23 cellular contexts compared by ENCODE assay signal in genomic region chr3:6516143-6516542, GRCh38.
"Had no signal": no experiment of that assay in that cellular context is flagged by ENCODE, and none has a peak within 500 bp of the region (broad histone marks: within the 10 kb centered on the region; RNA-seq: fewer than 3 reads in every experiment).

No MANE protein-coding gene starts in this region.

- H3K4me1 Mint-ChIP-seq: naive thymus-derived CD4-positive, alpha-beta T cell; stimulated activated memory B cell treated with anti-CD40 and anti-IgM and Interleukin-4, amounts not matched to agents 10 μg/mL and 1 μg/mL and 100 μg/mL, for 72 hours; stimulated activated naive CD8-positive, alpha-beta T cell treated with anti-CD3 and anti-CD28 coated beads, Interleukin-15, amount 100 ng/mL, for 72 hours had no signal

- H3K27ac ChIP-seq: left ventricle myocardium inferior, ovary, right atrium auricular region, right lobe of liver, transverse colon, upper lobe of left lung, vagina had no signal

- H3K27me3 ChIP-seq: ovary, right atrium auricular region, right lobe of liver, transverse colon, upper lobe of left lung, vagina had no signal

- H3K4me1 ChIP-seq: left ventricle myocardium inferior, right atrium auricular region, right lobe of liver, transverse colon, upper lobe of left lung, vagina had no signal

- H3K9me3 Mint-ChIP-seq: stimulated activated memory B cell treated with anti-CD40 and anti-IgM and Interleukin-4, amounts not matched to agents 10 μg/mL and 1 μg/mL and 100 μg/mL, for 72 hours had no signal

- ATAC-seq: mucosa of descending colon; naive thymus-derived CD4-positive, alpha-beta T cell; natural killer cell treated with Interleukin-12 subunit alpha and Interleukin-12 subunit beta and Interleukin-15 and Interleukin-18, amount 100 ng/mL, for 72 hours; right lobe of liver; stimulated activated memory B cell treated with anti-CD40 and anti-IgM and Interleukin-4, amounts not matched to agents 10 μg/mL and 1 μg/mL and 100 μg/mL, for 72 hours; stimulated activated naive CD8-positive, alpha-beta T cell treated with anti-CD3 and anti-CD28 coated beads, Interleukin-15, amount 100 ng/mL, for 72 hours had no signal

- H3K27ac Mint-ChIP-seq: naive thymus-derived CD4-positive, alpha-beta T cell; natural killer cell treated with Interleukin-12 subunit alpha and Interleukin-12 subunit beta and Interleukin-15 and Interleukin-18, amount 100 ng/mL, for 72 hours; stimulated activated memory B cell treated with anti-CD40 and anti-IgM and Interleukin-4, amounts not matched to agents 10 μg/mL and 1 μg/mL and 100 μg/mL, for 72 hours; stimulated activated naive CD8-positive, alpha-beta T cell treated with anti-CD3 and anti-CD28 coated beads, Interleukin-15, amount 100 ng/mL, for 72 hours had no signal

- H3K4me3 ChIP-seq: left ventricle myocardium inferior, lung, mucosa of descending colon, ovary, right atrium auricular region, right lobe of liver, smooth muscle cell, transverse colon, upper lobe of left lung, vagina had no signal

- H3K36me3 Mint-ChIP-seq: naive thymus-derived CD4-positive, alpha-beta T cell; stimulated activated memory B cell treated with anti-CD40 and anti-IgM and Interleukin-4, amounts not matched to agents 10 μg/mL and 1 μg/mL and 100 μg/mL, for 72 hours had no signal

- H3K9me3 ChIP-seq: left ventricle myocardium inferior, mucosa of descending colon, ovary, right atrium auricular region, right lobe of liver, transverse colon, upper lobe of left lung, vagina had no signal

- DNase-seq: islet precursor cell; left ventricle myocardium inferior; midbrain; mucosa of descending colon; naive thymus-derived CD4-positive, alpha-beta T cell; ovary; right lobe of liver; stimulated activated CD4-positive, alpha-beta T cell treated with anti-CD3 and anti-CD28 coated beads, Interleukin-1b, Interleukin-23, amount 100 ng/mL, for 48 hours; stimulated activated CD4-positive, alpha-beta T cell treated with anti-CD3 and anti-CD28 coated beads, Interleukin-2, amount 100 ng/mL, for 48 hours; stimulated activated CD4-positive, alpha-beta T cell treated with anti-CD3 and anti-CD28 coated beads, Interleukin-4, amount 100 ng/mL, for 4 hours; stimulated activated CD8-positive, alpha-beta memory T cell treated with anti-CD3 and anti-CD28 coated beads, Interleukin-4, amount 100 ng/mL, for 48 hours; stimulated activated naive CD4-positive, alpha-beta T cell treated with Interleukin-2 at 50 U/mL for 16 hours; stimulated activated naive CD8-positive, alpha-beta T cell treated with anti-CD3 and anti-CD28 coated beads, Interleukin-15, amount 100 ng/mL, for 72 hours; substantia nigra; transverse colon; upper lobe of left lung had no signal

- H3K27me3 Mint-ChIP-seq: naive thymus-derived CD4-positive, alpha-beta T cell; natural killer cell treated with Interleukin-12 subunit alpha and Interleukin-12 subunit beta and Interleukin-15 and Interleukin-18, amount 100 ng/mL, for 72 hours; progenitor cell of endocrine pancreas; stimulated activated memory B cell treated with anti-CD40 and anti-IgM and Interleukin-4, amounts not matched to agents 10 μg/mL and 1 μg/mL and 100 μg/mL, for 72 hours; stimulated activated naive CD8-positive, alpha-beta T cell treated with anti-CD3 and anti-CD28 coated beads, Interleukin-15, amount 100 ng/mL, for 72 hours had no signal

- H3K36me3 ChIP-seq: left ventricle myocardium inferior, ovary, right atrium auricular region, right lobe of liver, transverse colon, upper lobe of left lung, vagina had no signal

- H3K4me3 Mint-ChIP-seq: naive thymus-derived CD4-positive, alpha-beta T cell; natural killer cell treated with Interleukin-12 subunit alpha and Interleukin-12 subunit beta and Interleukin-15 and Interleukin-18, amount 100 ng/mL, for 72 hours; stimulated activated memory B cell treated with anti-CD40 and anti-IgM and Interleukin-4, amounts not matched to agents 10 μg/mL and 1 μg/mL and 100 μg/mL, for 72 hours; stimulated activated naive CD8-positive, alpha-beta T cell treated with anti-CD3 and anti-CD28 coated beads, Interleukin-15, amount 100 ng/mL, for 72 hours had no signal

- H3K4me2 ChIP-seq: smooth muscle cell had no signal
